ENCODE assay signal across 28 cellular contexts in genomic region chr20:23282111-23282510, GRCh38.
DNase-seq lines count a peak whose midpoint lies in the region; ATAC-seq, FAIRE-seq and TF ChIP-seq lines count a peak whose summit lies in the region.
"Had no signal": no experiment of that assay in that cellular context is flagged by ENCODE, and none has a peak within 500 bp of the region (broad histone marks: within the 10 kb centered on the region; RNA-seq: fewer than 3 reads in every experiment).

No MANE protein-coding gene starts in this region.

- no peaks in the 10 kb centered on the region for H3K79me2 ChIP-seq in GM23338 (replicated peaks; ENCODE audit: insufficient read depth)
- H3K79me2 ChIP-seq in endothelial cell of umbilical vein (ENCODE audit: control insufficient read depth, insufficient read depth, low read length), result no peaks in the 10 kb centered on the region

- H3K4me3 ChIP-seq in GM23338, result no peak overlapping the region
- H3K4me3 ChIP-seq in HEK293 (ENCODE audit: low read depth, low read length), result no peak overlapping the region
- no peak overlapping the region for H3K4me3 ChIP-seq in endothelial cell of umbilical vein (replicated peaks in 1 of 3; ENCODE audit: insufficient read depth in 1 of 3, low read depth in 1 of 3, low read length in 3 of 3)
- H3K4me3 ChIP-seq: BLaER1, GM12878 had no signal

- H3K27ac ChIP-seq in GM23338 (ENCODE audit: low read depth), result no peak overlapping the region
- H3K27ac ChIP-seq in HEK293 (ENCODE audit: extremely low read depth, low read depth, low read length), result no peak overlapping the region
- H3K27ac ChIP-seq in endothelial cell of umbilical vein (ENCODE audit: insufficient read depth, low read depth, low read length), result peak overlapping the region; percentile 46
- H3K27ac ChIP-seq: BLaER1 had no signal

- no peak overlapping the region for H2AFZ ChIP-seq in GM23338
- peak overlapping the region; percentile 95 for H2AFZ ChIP-seq in endothelial cell of umbilical vein (ENCODE audit: low read depth, low read length)

- no peak overlapping the region for H3K27ac Mint-ChIP-seq in GM23338
- H3K27ac Mint-ChIP-seq: CD4-positive, alpha-beta memory T cell; CD4-positive, CD25-positive, alpha-beta regulatory T cell; CD8-positive, alpha-beta memory T cell had no signal

- H3K9me3 ChIP-seq in HEK293 (ENCODE audit: control insufficient read depth, insufficient read depth, low read depth, low read length) (no peaks in the 10 kb centered on the region), endothelial cell of umbilical vein (replicated peaks; ENCODE audit: control insufficient read depth, insufficient read depth, low read length) (no peaks in the 10 kb centered on the region)
- H3K9me3 ChIP-seq: BE2C, BLaER1 had no signal

- TF ChIP-seq CTCF in GM23338 (conservative IDR thresholded peaks at IDR 0.05; ENCODE audit: low read depth in 2 of 2) (no peak), HEK293 (tag by site-specific recombination; IDR thresholded peaks at IDR 0.05) (no peak), endothelial cell of umbilical vein (IDR thresholded peaks at IDR 0.05; ENCODE audit: extremely low read depth in 1 of 2, insufficient read depth in 1 of 2, low read depth in 1 of 2, low read length in 2 of 2) (no peak)

- H3K4me2 ChIP-seq in GM23338 (peak overlapping the region; percentile 15; the same call in 1 of the 2 replicates), endothelial cell of umbilical vein (ENCODE audit: insufficient read depth, low read length) (peak overlapping the region; percentile 34)

- TF ChIP-seq POLR2A in endothelial cell of umbilical vein (IDR thresholded peaks at IDR 0.05; ENCODE audit: low read depth, low read length), result no peak

- H3K9me1 ChIP-seq in endothelial cell of umbilical vein (replicated peaks; ENCODE audit: control insufficient read depth, extremely low read depth, insufficient read depth, low read length), result no peaks in the 10 kb centered on the region

- no peaks in the 10 kb centered on the region for H3K27me3 ChIP-seq in GM23338 (ENCODE audit: insufficient read depth)
- H3K27me3 ChIP-seq in endothelial cell of umbilical vein (ENCODE audit: control insufficient read depth in 2 of 2, insufficient read depth in 2 of 2, low read length in 2 of 2), result no peaks in the 10 kb centered on the region
- H3K27me3 ChIP-seq: BE2C, BLaER1 had no signal

- no peaks in the 10 kb centered on the region for H3K36me3 ChIP-seq in GM23338 (ENCODE audit: insufficient read depth)
- H3K36me3 ChIP-seq in HEK293 (ENCODE audit: control insufficient read depth in 2 of 2, insufficient read depth in 1 of 2, low read length in 2 of 2), result no peaks in the 10 kb centered on the region
- no peaks in the 10 kb centered on the region for H3K36me3 ChIP-seq in endothelial cell of umbilical vein (ENCODE audit: control insufficient read depth in 2 of 2, extremely low read depth in 1 of 2, insufficient read depth in 2 of 2, low read length in 2 of 2)
- H3K36me3 ChIP-seq: BE2C, BLaER1 had no signal

- CTCF ChIA-PET in HEK293 (lab: Yijun Ruan, JAX), result interaction anchor here (0.6 to 0.7 kb wide), 2 partner anchors 216 to 653 kb away, joined by 4 to 8 read pairs; no protein-coding TSS in a partner anchor
- CTCF ChIA-PET in endothelial cell of umbilical vein (lab: Charles Lee), result interaction anchor here (0.7 to 3.0 kb wide), 4 partner anchors 8 to 231 kb away, joined by 3 to 13 read pairs (median 4); no protein-coding TSS in a partner anchor

- intact Hi-C loops in endothelial cell of umbilical vein (cut with micrococcal nuclease), result loop anchor here (1.0 to 5.0 kb wide), 2 partner anchors 24 to 40 kb away; no protein-coding TSS in a partner anchor

- no peaks in the 10 kb centered on the region; the same call in 2 of the 3 replicates for H3K9me3 Mint-ChIP-seq in GM23338
- H3K9me3 Mint-ChIP-seq: CD14-positive monocyte; CD4-positive, alpha-beta memory T cell; CD4-positive, CD25-positive, alpha-beta regulatory T cell had no signal

- no peak overlapping the region for H3K4me3 Mint-ChIP-seq in GM23338
- H3K4me3 Mint-ChIP-seq: CD14-positive monocyte; CD4-positive, alpha-beta memory T cell; CD4-positive, CD25-positive, alpha-beta regulatory T cell; CD8-positive, alpha-beta memory T cell had no signal

- BruUV-seq in endothelial cell of umbilical vein (replicated peaks; lab: Mats Ljungman, UMichigan), result no TSS peak

- H3K36me3 Mint-ChIP-seq in GM23338 (ENCODE audit: low read depth), result no peaks in the 10 kb centered on the region
- H3K36me3 Mint-ChIP-seq: CD14-positive monocyte; CD4-positive, alpha-beta memory T cell; CD4-positive, CD25-positive, alpha-beta regulatory T cell; CD8-positive, alpha-beta memory T cell had no signal

- dilution Hi-C loops in endothelial cell of umbilical vein (cut with MboI; ENCODE audit: extremely low pct_ligation_motif_present, low sequenced_read_pairs), result no loop called here

- peak; percentile 88 for FAIRE-seq in endothelial cell of umbilical vein (lab: Jason Lieb, UNC)
- FAIRE-seq: A204.1, GM12878, GM12892, GM18507, GM19239 had no signal

- H4K20me1 ChIP-seq in GM23338 (replicated peaks; ENCODE audit: insufficient read depth) (no peaks in the 10 kb centered on the region), endothelial cell of umbilical vein (replicated peaks; ENCODE audit: control insufficient read depth, extremely low read depth, insufficient read depth, low read length) (no peaks in the 10 kb centered on the region)
- H4K20me1 ChIP-seq: BLaER1 had no signal

- H3K27me3 Mint-ChIP-seq in GM23338 (ENCODE audit: insufficient read depth, low read depth, poor library complexity), result peaks cover 1% of the 10 kb centered on the region

- H3K4me1 ChIP-seq in GM23338 (ENCODE audit: insufficient read depth) (no peaks in the 10 kb centered on the region; the same call in none of the 2 replicates), HEK293 (ENCODE audit: control insufficient read depth, insufficient read depth, low read length) (no peaks in the 10 kb centered on the region), endothelial cell of umbilical vein (ENCODE audit: control insufficient read depth, extremely low read depth, insufficient read depth, low read length) (peaks cover 9% of the 10 kb centered on the region)
- H3K4me1 ChIP-seq: BE2C had no signal

- peaks cover 3% of the 10 kb centered on the region; the same call in 1 of the 3 replicates for H3K4me1 Mint-ChIP-seq in GM23338
- H3K4me1 Mint-ChIP-seq: CD4-positive, alpha-beta memory T cell; CD4-positive, CD25-positive, alpha-beta regulatory T cell; CD8-positive, alpha-beta memory T cell had no signal

- ATAC-seq in GM23338 (no peak), GM18861 (IDR thresholded peaks at IDR 0.05; ENCODE audit: unreplicated experiment) (no peak)
- ATAC-seq: GM12878 had no signal

- no peaks in the 10 kb centered on the region for H3F3A ChIP-seq in GM23338 (replicated peaks; ENCODE audit: low read depth)

- DNase-seq in GM23338 (ENCODE audit: low spot score) (no peak), endothelial cell of umbilical vein (ENCODE audit: low read depth, low spot score) (no peak), NOMO-1 (lab: John Stamatoyannopoulos, UW; ENCODE audit: unreplicated experiment in 2 of 2) (no peak), NCI-H510A (lab: John Stamatoyannopoulos, UW) (no peak)
- DNase-seq: 8988T; ACHN; BE2C; C1 segment of cervical spinal cord; CD4-positive, alpha-beta memory T cell; CD4-positive, CD25-positive, alpha-beta regulatory T cell; CD8-positive, alpha-beta memory T cell; COR-L47; DMS 273 treated with DMSO at 0.1 percent for 48 hours; DMS153; DMS53; DMS79; DND-41; EL; GDM1 had no signal

- no peaks in the 10 kb centered on the region for H3K9me2 ChIP-seq in GM23338 (ENCODE audit: insufficient read depth)

- POLR2A ChIA-PET in HEK293 (lab: Yijun Ruan, JAX), result no interaction called here
- POLR2A ChIA-PET in endothelial cell of umbilical vein (lab: Charles Lee), result interaction anchor here (0.7 kb wide), 1 partner anchor 16 kb away, joined by 5 read pairs; no protein-coding TSS in a partner anchor

- H3K9ac ChIP-seq in endothelial cell of umbilical vein (replicated peaks; ENCODE audit: extremely low read depth, insufficient read depth, low read length), result peak overlapping the region; percentile 26
- H3K9ac ChIP-seq: BLaER1 had no signal

TF ChIP-seq in GM23338, 12 proteins besides CTCF, POLR2A, EP300 and RAD21 (continues in another document):
- TF ChIP-seq ETS1 (IDR thresholded peaks at IDR 0.05) (no peak), ZNF331 (CRISPR knock-in tag; IDR thresholded peaks at IDR 0.05; ENCODE audit: low read depth) (no peak)

TF ChIP-seq in HEK293, 187 proteins besides CTCF, POLR2A, EP300 and RAD21:
- TF ChIP-seq ZNF366 (tag by site-specific recombination; conservative IDR thresholded peaks at IDR 0.05) (peak; percentile 39; the same call in 1 of the 2 replicates), EGR2 (tag by site-specific recombination; IDR thresholded peaks at IDR 0.05; ENCODE audit: low read depth) (no peak), ZNF19 (tag by site-specific recombination; IDR thresholded peaks at IDR 0.05; ENCODE audit: low read depth) (no peak), PRDM1 (tag by site-specific recombination; IDR thresholded peaks at IDR 0.05) (peak; percentile 72)

TF ChIP-seq in endothelial cell of umbilical vein, 7 proteins besides CTCF, POLR2A, EP300 and RAD21:
- no peak for TF ChIP-seq FOS (IDR thresholded peaks at IDR 0.05; ENCODE audit: borderline replicate concordance, insufficient read depth, low read length)
- TF ChIP-seq EZH2 (IDR thresholded peaks at IDR 0.05; ENCODE audit: borderline replicate concordance, low read depth, low read length, severe bottlenecking), result no peak
- TF ChIP-seq MYC (IDR thresholded peaks at IDR 0.05; ENCODE audit: low read depth, low read length), result no peak
- TF ChIP-seq, protein P1, sequence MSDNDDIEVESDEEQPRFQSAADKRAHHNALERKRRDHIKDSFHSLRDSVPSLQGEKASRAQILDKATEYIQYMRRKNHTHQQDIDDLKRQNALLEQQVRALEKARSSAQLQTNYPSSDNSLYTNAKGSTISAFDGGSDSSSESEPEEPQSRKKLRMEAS (IDR thresholded peaks at IDR 0.05; ENCODE audit: insufficient read depth, insufficient read length), result no peak
- no peak for TF ChIP-seq JUN (IDR thresholded peaks at IDR 0.05; ENCODE audit: borderline replicate concordance, insufficient read depth, insufficient read length, low read depth)
- no peak for TF ChIP-seq GATA2 (IDR thresholded peaks at IDR 0.05; ENCODE audit: insufficient read depth, insufficient read length, low read depth, low read length)
- TF ChIP-seq POLR2AphosphoS5 (IDR thresholded peaks at IDR 0.05; ENCODE audit: insufficient read depth, low read depth, low read length), result no peak
